In the genomic region with DNA sequence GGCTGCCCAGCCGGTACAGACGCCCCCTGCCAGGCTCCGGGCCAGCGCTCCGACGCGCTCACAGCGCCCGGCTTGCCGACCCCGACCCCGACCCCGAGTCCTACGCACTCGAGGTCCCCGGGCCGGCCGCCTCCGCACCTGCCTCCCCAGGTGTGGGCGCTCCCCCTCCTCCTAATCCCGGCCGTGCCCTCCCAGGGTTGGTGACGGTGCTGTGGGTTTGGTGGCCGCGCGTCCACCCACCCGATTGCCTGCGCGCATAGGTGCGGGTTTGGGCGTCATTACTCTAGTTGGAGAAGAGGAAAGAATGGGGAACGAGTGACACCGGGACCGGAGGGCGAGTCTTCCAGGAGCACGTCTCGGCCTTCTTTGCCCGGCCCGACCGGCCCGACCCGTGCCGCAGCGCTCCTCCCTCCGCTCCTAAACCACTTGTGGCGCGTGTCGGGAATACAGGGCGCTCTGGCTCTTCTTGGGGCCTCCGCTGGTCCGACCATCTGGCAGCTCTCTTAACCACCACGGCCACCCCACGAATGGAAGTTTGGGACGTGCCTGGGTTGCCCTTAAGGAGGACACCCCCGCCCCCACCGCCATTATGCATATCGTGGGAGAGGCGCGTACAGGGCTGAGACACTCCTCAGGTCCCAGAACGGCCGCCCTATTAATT, we compare ENCODE assay signal across 1 cellular context.
TF ChIP-seq lines count a peak whose summit lies in the region.

No MANE protein-coding gene starts in this region.

TF ChIP-seq in K562, 482 proteins besides CTCF, POLR2A, EP300 and RAD21 (continued from another document):
- TF ChIP-seq, protein P1, sequence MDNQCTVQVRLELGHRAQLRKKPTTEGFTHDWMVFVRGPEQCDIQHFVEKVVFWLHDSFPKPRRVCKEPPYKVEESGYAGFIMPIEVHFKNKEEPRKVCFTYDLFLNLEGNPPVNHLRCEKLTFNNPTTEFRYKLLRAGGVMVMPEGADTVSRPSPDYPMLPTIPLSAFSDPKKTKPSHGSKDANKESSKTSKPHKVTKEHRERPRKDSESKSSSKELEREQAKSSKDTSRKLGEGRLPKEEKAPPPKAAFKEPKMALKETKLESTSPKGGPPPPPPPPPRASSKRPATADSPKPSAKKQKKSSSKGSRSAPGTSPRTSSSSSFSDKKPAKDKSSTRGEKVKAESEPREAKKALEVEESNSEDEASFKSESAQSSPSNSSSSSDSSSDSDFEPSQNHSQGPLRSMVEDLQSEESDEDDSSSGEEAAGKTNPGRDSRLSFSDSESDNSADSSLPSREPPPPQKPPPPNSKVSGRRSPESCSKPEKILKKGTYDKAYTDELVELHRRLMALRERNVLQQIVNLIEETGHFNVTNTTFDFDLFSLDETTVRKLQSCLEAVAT (IDR thresholded peaks at IDR 0.05), result no peak
- TF ChIP-seq IFI16 (CRISPR knock-in tag; IDR thresholded peaks at IDR 0.05), result no peak
- peak; percentile 56; the same call in 1 of the 2 replicates for TF ChIP-seq MYNN (IDR thresholded peaks at IDR 0.05)
- TF ChIP-seq MYNN (CRISPR knock-in tag; IDR thresholded peaks at IDR 0.05), result no peak
- TF ChIP-seq ZFP30 (CRISPR knock-in tag; IDR thresholded peaks at IDR 0.05; ENCODE audit: borderline replicate concordance), result no peak
- TF ChIP-seq SRSF3 (IDR thresholded peaks at IDR 0.05; ENCODE audit: insufficient read depth, low read length), result no peak
- no peak for TF ChIP-seq NR2C1 (IDR thresholded peaks at IDR 0.05)
- TF ChIP-seq NR2C1 (tag; IDR thresholded peaks at IDR 0.05), result no peak
- TF ChIP-seq FIP1L1 (IDR thresholded peaks at IDR 0.05; ENCODE audit: low read depth, low read length, poor library complexity, severe bottlenecking), result peak; percentile 83
- no peak for TF ChIP-seq TRIM28 (IDR thresholded peaks at IDR 0.05)
- TF ChIP-seq NFATC3 (IDR thresholded peaks at IDR 0.05), result no peak
- TF ChIP-seq MEF2A (IDR thresholded peaks at IDR 0.05; ENCODE audit: control insufficient read depth, low read depth, low read length), result no peak
- peak; percentile 91 for TF ChIP-seq EGR1 (conservative IDR thresholded peaks at IDR 0.05)
